ENCODE assay signal across 9 cellular contexts in genomic region chr11:3747704-3748103, GRCh38. TPM values are rescaled to one million over a fixed set of nuclear protein-coding genes. Genes with fewer than 3 reads are reported as not detected.
DNase-seq lines count a peak whose midpoint lies in the region; ATAC-seq and TF ChIP-seq lines count a peak whose summit lies in the region.
"Had no signal": no experiment of that assay in that cellular context is flagged by ENCODE, and none has a peak within 500 bp of the region (broad histone marks: within the 10 kb centered on the region; RNA-seq: fewer than 3 reads in every experiment).

No MANE protein-coding gene starts in this region.

- H3K4me1 Mint-ChIP-seq in activated CD4-positive, alpha-beta memory T cell treated with anti-CD3 and anti-CD28 coated beads for 36 hours (ENCODE audit: low read depth): peaks cover 13% of the 10 kb centered on the region
- no peaks in the 10 kb centered on the region for H3K4me1 Mint-ChIP-seq in activated CD4-positive, alpha-beta memory T cell treated with anti-CD3 and anti-CD28 coated beads, Interleukin-2, amount 10 ng/mL, durations not matched to agents 7 days and 5 days
- H3K4me1 Mint-ChIP-seq in stimulated activated memory B cell treated with anti-CD40 and anti-IgM and Interleukin-4, amounts not matched to agents 10 μg/mL and 1 μg/mL and 100 μg/mL, for 72 hours: no peaks in the 10 kb centered on the region

- H3K36me3 Mint-ChIP-seq in activated CD4-positive, alpha-beta memory T cell treated with anti-CD3 and anti-CD28 coated beads for 36 hours: peaks cover 31% of the 10 kb centered on the region
- H3K36me3 Mint-ChIP-seq in activated CD4-positive, alpha-beta memory T cell treated with anti-CD3 and anti-CD28 coated beads, Interleukin-2, amount 10 ng/mL, durations not matched to agents 7 days and 5 days (ENCODE audit: low read depth): peaks cover 51% of the 10 kb centered on the region
- peaks cover 38% of the 10 kb centered on the region for H3K36me3 Mint-ChIP-seq in stimulated activated memory B cell treated with anti-CD40 and anti-IgM and Interleukin-4, amounts not matched to agents 10 μg/mL and 1 μg/mL and 100 μg/mL, for 72 hours

- no peak for DNase-seq in activated CD4-positive, alpha-beta memory T cell treated with anti-CD3 and anti-CD28 coated beads for 36 hours
- DNase-seq in activated CD4-positive, alpha-beta memory T cell treated with anti-CD3 and anti-CD28 coated beads, Interleukin-2, amount 10 ng/mL, durations not matched to agents 7 days and 5 days: no peak
- peak; percentile 75 for DNase-seq in RWPE1 (ENCODE audit: low spot score)
- peak; percentile 85 for DNase-seq in fibroblast of peridontal ligament (ENCODE audit: extremely low read depth)
- no peak for DNase-seq in COR-L47 (lab: John Stamatoyannopoulos, UW)
- DNase-seq in DMS153 treated with DMSO at 0.1 percent for 48 hours (lab: John Stamatoyannopoulos, UW; ENCODE audit: unreplicated experiment): no peak
- DNase-seq: ACHN had no signal

- intact Hi-C loops in activated CD4-positive, alpha-beta memory T cell treated with anti-CD3 and anti-CD28 coated beads for 36 hours (cut with micrococcal nuclease): no loop called here

- H3K27ac ChIP-seq in RWPE1: no peak overlapping the region

- ATAC-seq in stimulated activated memory B cell treated with anti-CD40 and anti-IgM and Interleukin-4, amounts not matched to agents 10 μg/mL and 1 μg/mL and 100 μg/mL, for 72 hours: no peak
- no peak for ATAC-seq in GM21723 (IDR thresholded peaks at IDR 0.05; ENCODE audit: unreplicated experiment)

- no peak for TF ChIP-seq CTCF in RWPE1 (conservative IDR thresholded peaks at IDR 0.05; ENCODE audit: low read depth)

- POLR2A ChIA-PET in activated CD4-positive, alpha-beta memory T cell treated with anti-CD3 and anti-CD28 coated beads for 36 hours (lab: Charles Lee): no interaction called here
- POLR2A ChIA-PET in activated CD4-positive, alpha-beta memory T cell treated with anti-CD3 and anti-CD28 coated beads, Interleukin-2, amount 10 ng/mL, durations not matched to agents 7 days and 5 days (lab: Charles Lee): interaction anchor here (0.7 kb wide), 1 partner anchor 51 kb away, joined by 4 read pairs; no protein-coding TSS in a partner anchor
- POLR2A ChIA-PET in RWPE1 (lab: Yijun Ruan, JAX; ENCODE audit: low non-redundant PET): no interaction called here

- CTCF ChIA-PET in activated CD4-positive, alpha-beta memory T cell treated with anti-CD3 and anti-CD28 coated beads for 36 hours (lab: Charles Lee): interaction anchor here (1.1 kb wide), 1 partner anchor 61 kb away, joined by 4 read pairs; no protein-coding TSS in a partner anchor
- CTCF ChIA-PET in activated CD4-positive, alpha-beta memory T cell treated with anti-CD3 and anti-CD28 coated beads, Interleukin-2, amount 10 ng/mL, durations not matched to agents 7 days and 5 days (lab: Charles Lee): no interaction called here
- CTCF ChIA-PET in RWPE1 (lab: Yijun Ruan, JAX): no interaction called here

- no peaks in the 10 kb centered on the region for H3K9me3 Mint-ChIP-seq in activated CD4-positive, alpha-beta memory T cell treated with anti-CD3 and anti-CD28 coated beads for 36 hours
- H3K9me3 Mint-ChIP-seq in activated CD4-positive, alpha-beta memory T cell treated with anti-CD3 and anti-CD28 coated beads, Interleukin-2, amount 10 ng/mL, durations not matched to agents 7 days and 5 days: no peaks in the 10 kb centered on the region
- H3K9me3 Mint-ChIP-seq in stimulated activated memory B cell treated with anti-CD40 and anti-IgM and Interleukin-4, amounts not matched to agents 10 μg/mL and 1 μg/mL and 100 μg/mL, for 72 hours: no peaks in the 10 kb centered on the region

- H3K4me3 Mint-ChIP-seq in activated CD4-positive, alpha-beta memory T cell treated with anti-CD3 and anti-CD28 coated beads for 36 hours: no peak overlapping the region
- H3K4me3 Mint-ChIP-seq in activated CD4-positive, alpha-beta memory T cell treated with anti-CD3 and anti-CD28 coated beads, Interleukin-2, amount 10 ng/mL, durations not matched to agents 7 days and 5 days: no peak overlapping the region
- H3K4me3 Mint-ChIP-seq in stimulated activated memory B cell treated with anti-CD40 and anti-IgM and Interleukin-4, amounts not matched to agents 10 μg/mL and 1 μg/mL and 100 μg/mL, for 72 hours: no peak overlapping the region

- no peaks in the 10 kb centered on the region for H3K27me3 Mint-ChIP-seq in activated CD4-positive, alpha-beta memory T cell treated with anti-CD3 and anti-CD28 coated beads for 36 hours
- H3K27me3 Mint-ChIP-seq in activated CD4-positive, alpha-beta memory T cell treated with anti-CD3 and anti-CD28 coated beads, Interleukin-2, amount 10 ng/mL, durations not matched to agents 7 days and 5 days: no peaks in the 10 kb centered on the region
- no peaks in the 10 kb centered on the region for H3K27me3 Mint-ChIP-seq in stimulated activated memory B cell treated with anti-CD40 and anti-IgM and Interleukin-4, amounts not matched to agents 10 μg/mL and 1 μg/mL and 100 μg/mL, for 72 hours

- peak overlapping the region; percentile 54 for H3K27ac Mint-ChIP-seq in activated CD4-positive, alpha-beta memory T cell treated with anti-CD3 and anti-CD28 coated beads for 36 hours
- H3K27ac Mint-ChIP-seq in activated CD4-positive, alpha-beta memory T cell treated with anti-CD3 and anti-CD28 coated beads, Interleukin-2, amount 10 ng/mL, durations not matched to agents 7 days and 5 days: no peak overlapping the region
- H3K27ac Mint-ChIP-seq in stimulated activated memory B cell treated with anti-CD40 and anti-IgM and Interleukin-4, amounts not matched to agents 10 μg/mL and 1 μg/mL and 100 μg/mL, for 72 hours: peak overlapping the region; percentile 30

RNA-seq across cellular contexts. Expression of gene NUP98, which starts 49.6 kb away (rescaled TPM):
- total RNA-seq in activated CD4-positive, alpha-beta memory T cell treated with anti-CD3 and anti-CD28 coated beads for 36 hours: 100 to 1,000 TPM in 1 of 2 experiments, 10 to 100 TPM in 1; 90.6 to 104 TPM
- total RNA-seq in activated CD4-positive, alpha-beta memory T cell treated with anti-CD3 and anti-CD28 coated beads, Interleukin-2, amount 10 ng/mL, durations not matched to agents 7 days and 5 days: 10 to 100 TPM; 93.9 to 95.2 TPM

Comparison
In these comparisons a context has a peak if more than half of its experiments do, and no peak if none do; other contexts are left out.
1. DNase-seq: peak in RWPE1 (single experiment) and fibroblast of peridontal ligament (single experiment); none in activated CD4-positive, alpha-beta memory T cell treated with anti-CD3 and anti-CD28 coated beads for 36 hours (single experiment), activated CD4-positive, alpha-beta memory T cell treated with anti-CD3 and anti-CD28 coated beads, Interleukin-2, amount 10 ng/mL, durations not matched to agents 7 days and 5 days (single experiment), COR-L47 (single experiment) and DMS153 treated with DMSO at 0.1 percent for 48 hours (single experiment).